In genomic region chr20:31514154-31515071, GRCh38 we compare ENCODE assay signal across 1 cellular context.
TF ChIP-seq lines count a peak whose summit lies in the region.

Gene HM13, plus strand, starts transcription at chr20:31514442. Its CDS starts 110 bp downstream, at chr20:31514552.

TF ChIP-seq in HepG2, 621 proteins besides CTCF, POLR2A, EP300 and RAD21 (continued from another document and continues in another):
- TF ChIP-seq HMG20B (CRISPR knock-in tag; conservative IDR thresholded peaks at IDR 0.05) (no peak), ZNF710 (CRISPR knock-in tag; IDR thresholded peaks at IDR 0.05; ENCODE audit: borderline replicate concordance) (peak; percentile 73; the same call in 1 of the 2 replicates), ZBTB2 (CRISPR knock-in tag; IDR thresholded peaks at IDR 0.05; ENCODE audit: low read depth) (peak; percentile 40; the same call in 1 of the 2 replicates), ZNF607 (CRISPR knock-in tag; IDR thresholded peaks at IDR 0.05; ENCODE audit: borderline replicate concordance) (peak; percentile 96), IKZF1 (IDR thresholded peaks at IDR 0.05) (no peak), ZNF567 (CRISPR knock-in tag; IDR thresholded peaks at IDR 0.05; ENCODE audit: borderline replicate concordance) (peak; percentile 66; the same call in 1 of the 2 replicates), KDM1A (CRISPR knock-in tag; IDR thresholded peaks at IDR 0.05) (no peak), ZNF362 (CRISPR knock-in tag; IDR thresholded peaks at IDR 0.05; ENCODE audit: borderline replicate concordance) (peak; percentile 51; the same call in 1 of the 2 replicates), BATF2 (CRISPR knock-in tag; IDR thresholded peaks at IDR 0.05) (no peak; the same call in 1 of the 2 replicates), PAWR (CRISPR knock-in tag; IDR thresholded peaks at IDR 0.05; ENCODE audit: borderline replicate concordance) (peak; percentile 92; the same call in 1 of the 2 replicates), ZFP91 (CRISPR knock-in tag; IDR thresholded peaks at IDR 0.05; ENCODE audit: borderline replicate concordance) (peak; percentile 96), ZNF441 (CRISPR knock-in tag; IDR thresholded peaks at IDR 0.05; ENCODE audit: borderline replicate concordance) (peak; percentile 70; the same call in 1 of the 2 replicates), KLF6 (CRISPR knock-in tag; IDR thresholded peaks at IDR 0.05) (peak; percentile 97), ZSCAN12 (CRISPR knock-in tag; IDR thresholded peaks at IDR 0.05) (0 out of 2 replicates have a peak, but pooled peaks have one; percentile 81), ZNF234 (CRISPR knock-in tag; conservative IDR thresholded peaks at IDR 0.05) (peak; percentile 94; the same call in 1 of the 2 replicates), ZNF160 (CRISPR knock-in tag; IDR thresholded peaks at IDR 0.05) (peak; percentile 92), GMEB2 (CRISPR knock-in tag; IDR thresholded peaks at IDR 0.05; ENCODE audit: low read depth) (peak; percentile 88), ZNF557 (CRISPR knock-in tag; IDR thresholded peaks at IDR 0.05) (no peak), TGIF2 (CRISPR knock-in tag; IDR thresholded peaks at IDR 0.05) (peak; percentile 97), ZNF558 (CRISPR knock-in tag; IDR thresholded peaks at IDR 0.05; ENCODE audit: borderline replicate concordance) (peak; percentile 95; the same call in 1 of the 2 replicates), RXRB (CRISPR knock-in tag; IDR thresholded peaks at IDR 0.05; ENCODE audit: borderline replicate concordance) (peak; percentile 31; the same call in 1 of the 2 replicates), HOMEZ (CRISPR knock-in tag; IDR thresholded peaks at IDR 0.05; ENCODE audit: low read depth) (peak; percentile 19; the same call in 1 of the 2 replicates), FOXC1 (CRISPR knock-in tag; IDR thresholded peaks at IDR 0.05; ENCODE audit: borderline replicate concordance) (no peak; the same call in 1 of the 2 replicates), MTF2 (CRISPR knock-in tag; IDR thresholded peaks at IDR 0.05; ENCODE audit: borderline replicate concordance) (0 out of 2 replicates have a peak, but pooled peaks have one; percentile 58), PHF21A (CRISPR knock-in tag; IDR thresholded peaks at IDR 0.05) (peak; percentile 66; the same call in 1 of the 2 replicates), ATF4 (CRISPR knock-in tag; IDR thresholded peaks at IDR 0.05) (peak; percentile 10 to 44; a peak in 2 of 4 replicates), TAF15 (IDR thresholded peaks at IDR 0.05; ENCODE audit: low read depth, low read length, poor library complexity, severe bottlenecking) (peak; percentile 60), NFYB (CRISPR knock-in tag; IDR thresholded peaks at IDR 0.05) (peak; percentile 57; the same call in 1 of the 2 replicates), SNAPC2 (CRISPR knock-in tag; IDR thresholded peaks at IDR 0.05) (no peak; the same call in 1 of the 2 replicates), HINFP (CRISPR knock-in tag; IDR thresholded peaks at IDR 0.05; ENCODE audit: low read depth) (peak; percentile 86; the same call in 1 of the 2 replicates), IKZF4 (CRISPR knock-in tag; IDR thresholded peaks at IDR 0.05; ENCODE audit: borderline replicate concordance, low read depth, not compliant biosample characterization) (peak; percentile 84), HNF4A (CRISPR knock-in tag; IDR thresholded peaks at IDR 0.05) (peak; percentile 42; the same call in 1 of the 2 replicates), HOXA9 (CRISPR knock-in tag; IDR thresholded peaks at IDR 0.05; ENCODE audit: borderline replicate concordance) (0 out of 2 replicates have a peak, but pooled peaks have one; percentile 57), NFYC (CRISPR knock-in tag; IDR thresholded peaks at IDR 0.05) (0 out of 2 replicates have a peak, but pooled peaks have one; percentile 20), DZIP1 (CRISPR knock-in tag; IDR thresholded peaks at IDR 0.05) (peak; percentile 38; the same call in 1 of the 2 replicates), RBFOX2 (IDR thresholded peaks at IDR 0.05; ENCODE audit: low read depth, low read length) (peak; percentile 100), SIN3A (IDR thresholded peaks at IDR 0.05; ENCODE audit: borderline replicate concordance, low read depth, low read length) (peak; percentile 99), SIX1 (CRISPR knock-in tag; IDR thresholded peaks at IDR 0.05; ENCODE audit: borderline replicate concordance) (no peak), HNRNPK (IDR thresholded peaks at IDR 0.05; ENCODE audit: low read depth, low read length, poor library complexity, severe bottlenecking) (peak; percentile 88), ETV5 (CRISPR knock-in tag; IDR thresholded peaks at IDR 0.05; ENCODE audit: borderline replicate concordance) (peak; percentile 82), KAT8 (CRISPR knock-in tag; IDR thresholded peaks at IDR 0.05) (peak; percentile 88), MBD4 (IDR thresholded peaks at IDR 0.05; ENCODE audit: borderline replicate concordance, low read length) (no peak), SMYD3 (CRISPR knock-in tag; IDR thresholded peaks at IDR 0.05) (no peak), MXD4 (CRISPR knock-in tag; IDR thresholded peaks at IDR 0.05) (peak; percentile 99), HIVEP1 (CRISPR knock-in tag; IDR thresholded peaks at IDR 0.05) (peak; percentile 77), ZNF232 (CRISPR knock-in tag; IDR thresholded peaks at IDR 0.05; ENCODE audit: borderline replicate concordance) (peak; percentile 97), NRL (CRISPR knock-in tag; IDR thresholded peaks at IDR 0.05; ENCODE audit: borderline replicate concordance) (peak; percentile 97), PHF8 (CRISPR knock-in tag; IDR thresholded peaks at IDR 0.05) (peak; percentile 100), HDAC6 (IDR thresholded peaks at IDR 0.05; ENCODE audit: low read depth, low read length) (no peak), REPIN1 (CRISPR knock-in tag; IDR thresholded peaks at IDR 0.05; ENCODE audit: borderline replicate concordance, low read depth) (peak; percentile 55; the same call in 1 of the 2 replicates)
